In the genomic region with DNA sequence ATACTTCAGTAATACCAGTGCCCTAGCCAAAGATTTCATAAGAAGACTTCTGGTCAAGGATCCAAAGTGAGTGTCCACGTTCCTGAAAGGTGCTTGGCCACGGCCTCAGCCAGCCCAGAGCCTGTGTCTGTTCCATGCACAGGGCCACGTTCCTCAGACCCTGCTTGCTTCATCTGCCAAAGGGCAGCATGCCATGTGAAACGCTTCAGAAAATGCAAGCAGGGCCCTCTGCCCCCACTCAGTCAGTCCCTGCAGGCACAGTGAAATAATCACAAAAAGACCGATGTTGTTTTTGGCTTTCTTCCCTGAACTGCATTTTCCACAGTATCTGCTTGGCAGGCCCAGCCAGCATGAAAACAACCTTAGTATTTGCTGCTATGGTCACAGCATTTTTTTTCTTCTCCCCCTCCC, we compare ENCODE assay signal across 12 cellular contexts.
A peak's percentile ranks its signal among the peaks of the same experiment; 100 is the strongest.
DNase-seq lines count a peak whose midpoint lies in the region; TF ChIP-seq lines count a peak whose summit lies in the region.
"Had no signal": no experiment of that assay in that cellular context is flagged by ENCODE, and none has a peak within 500 bp of the region (broad histone marks: within the 10 kb centered on the region; RNA-seq: fewer than 3 reads in every experiment).

No MANE protein-coding gene starts in this region.

- peak overlapping the region; percentile 82 for H3K27ac Mint-ChIP-seq in chondrocyte (ENCODE audit: unreplicated experiment)
- no peak overlapping the region for H3K27ac Mint-ChIP-seq in activated T-cell treated with anti-CD3 and anti-CD28 coated beads, Interleukin-2, amount 50 U/mL, for 24 hours
- H3K27ac Mint-ChIP-seq: activated CD8-positive, alpha-beta T cell treated with anti-CD3 and anti-CD28 coated beads for 36 hours; activated naive CD8-positive, alpha-beta T cell treated with anti-CD3 and anti-CD28 coated beads, Interleukin-2, amount 50 U/mL, for 24 hours had no signal

- no peak for TF ChIP-seq CTCF in chondrocyte (IDR thresholded peaks at IDR 0.05)

- DNase-seq in NCI-H2196 (lab: John Stamatoyannopoulos, UW; ENCODE audit: unreplicated experiment): peak; percentile 6
- DNase-seq in NCI-H2196 treated with DMSO at 0.1 percent for 48 hours (lab: John Stamatoyannopoulos, UW; ENCODE audit: unreplicated experiment): no peak
- no peak for DNase-seq in chondrocyte (ENCODE audit: low spot score)
- peak; percentile 50 for DNase-seq in left kidney (ENCODE audit: low read depth, low spot score)
- DNase-seq in stromal cell of bone marrow (ENCODE audit: low read depth): peak; percentile 33
- no peak for DNase-seq in activated T-cell treated with anti-CD3 and anti-CD28 coated beads, Interleukin-2, amount 50 U/mL, for 24 hours
- no peak for DNase-seq in activated CD8-positive, alpha-beta memory T cell treated with anti-CD3 and anti-CD28 coated beads, Interleukin-2, amount 50 U/mL, for 4 hours
- no peak for DNase-seq in SKM-1 treated with dmso at 0.1 percent for 144 hours (lab: John Stamatoyannopoulos, UW; ENCODE audit: unreplicated experiment)
- DNase-seq: 8988T; activated CD8-positive, alpha-beta T cell treated with anti-CD3 and anti-CD28 coated beads for 36 hours; activated naive CD8-positive, alpha-beta T cell treated with anti-CD3 and anti-CD28 coated beads, Interleukin-2, amount 50 U/mL, for 24 hours; NCI-H1694 treated with DMSO at 0.1 percent for 48 hours had no signal

- peaks cover 38% of the 10 kb centered on the region for H3K36me3 Mint-ChIP-seq in chondrocyte (ENCODE audit: low read depth)
- H3K36me3 Mint-ChIP-seq in activated T-cell treated with anti-CD3 and anti-CD28 coated beads, Interleukin-2, amount 50 U/mL, for 24 hours (ENCODE audit: low read depth): no peaks in the 10 kb centered on the region

- H3K4me1 Mint-ChIP-seq in chondrocyte (ENCODE audit: low read depth): peaks cover 36% of the 10 kb centered on the region
- H3K4me1 Mint-ChIP-seq in activated T-cell treated with anti-CD3 and anti-CD28 coated beads, Interleukin-2, amount 50 U/mL, for 24 hours (ENCODE audit: low read depth): peaks cover 3% of the 10 kb centered on the region
- H3K4me1 Mint-ChIP-seq: activated naive CD8-positive, alpha-beta T cell treated with anti-CD3 and anti-CD28 coated beads, Interleukin-2, amount 50 U/mL, for 24 hours had no signal

- H3K9me3 Mint-ChIP-seq in chondrocyte (ENCODE audit: low read depth): no peaks in the 10 kb centered on the region
- no peaks in the 10 kb centered on the region for H3K9me3 Mint-ChIP-seq in activated T-cell treated with anti-CD3 and anti-CD28 coated beads, Interleukin-2, amount 50 U/mL, for 24 hours
- H3K9me3 Mint-ChIP-seq: activated CD8-positive, alpha-beta T cell treated with anti-CD3 and anti-CD28 coated beads for 36 hours; activated naive CD8-positive, alpha-beta T cell treated with anti-CD3 and anti-CD28 coated beads, Interleukin-2, amount 50 U/mL, for 24 hours had no signal

- no peaks in the 10 kb centered on the region for H3K27me3 Mint-ChIP-seq in chondrocyte (ENCODE audit: low read depth)
- H3K27me3 Mint-ChIP-seq in activated T-cell treated with anti-CD3 and anti-CD28 coated beads, Interleukin-2, amount 50 U/mL, for 24 hours: no peaks in the 10 kb centered on the region
- H3K27me3 Mint-ChIP-seq: activated CD8-positive, alpha-beta T cell treated with anti-CD3 and anti-CD28 coated beads for 36 hours; activated naive CD8-positive, alpha-beta T cell treated with anti-CD3 and anti-CD28 coated beads, Interleukin-2, amount 50 U/mL, for 24 hours had no signal

- H3K4me3 Mint-ChIP-seq in chondrocyte (ENCODE audit: unreplicated experiment): no peak overlapping the region
- no peak overlapping the region for H3K4me3 Mint-ChIP-seq in activated T-cell treated with anti-CD3 and anti-CD28 coated beads, Interleukin-2, amount 50 U/mL, for 24 hours
- H3K4me3 Mint-ChIP-seq: activated CD8-positive, alpha-beta T cell treated with anti-CD3 and anti-CD28 coated beads for 36 hours; activated naive CD8-positive, alpha-beta T cell treated with anti-CD3 and anti-CD28 coated beads, Interleukin-2, amount 50 U/mL, for 24 hours had no signal

Comparison
In these comparisons a context has a peak if more than half of its experiments do, and no peak if none do; other contexts are left out.
1. DNase-seq: peak in NCI-H2196 (single experiment), left kidney (single experiment) and stromal cell of bone marrow (single experiment); none in NCI-H2196 treated with DMSO at 0.1 percent for 48 hours (single experiment), chondrocyte (single experiment), activated T-cell treated with anti-CD3 and anti-CD28 coated beads, Interleukin-2, amount 50 U/mL, for 24 hours (single experiment), activated CD8-positive, alpha-beta memory T cell treated with anti-CD3 and anti-CD28 coated beads, Interleukin-2, amount 50 U/mL, for 4 hours (single experiment) and SKM-1 treated with dmso at 0.1 percent for 144 hours (single experiment).